ENCODE assay signal across 8 cellular contexts in the genomic region with DNA sequence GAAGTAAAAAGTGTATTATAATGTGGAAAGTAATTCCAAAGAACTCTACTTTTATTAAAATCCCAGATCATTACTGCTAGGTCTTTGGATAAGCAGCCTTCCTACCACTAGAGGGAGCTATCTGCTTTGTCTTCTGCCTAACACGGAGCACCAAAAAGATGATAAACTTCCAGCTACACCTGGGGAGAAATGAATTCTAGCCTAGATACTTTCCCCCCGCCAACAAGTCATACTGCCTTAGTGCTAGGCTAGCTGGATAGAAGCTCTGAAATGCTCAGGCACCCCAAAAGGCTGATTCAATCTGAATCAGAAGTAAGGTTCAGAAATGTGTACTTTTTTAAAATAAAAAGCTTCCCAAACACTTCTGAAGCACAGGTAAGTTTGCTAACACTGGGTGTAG. TPM values are rescaled to one million over a fixed set of nuclear protein-coding genes. Genes with fewer than 3 reads are reported as not detected.
DNase-seq lines count a peak whose midpoint lies in the region; ATAC-seq, FAIRE-seq and TF ChIP-seq lines count a peak whose summit lies in the region.

No MANE protein-coding gene starts in this region.

- no peak for TF ChIP-seq POLR2A in endothelial cell of umbilical vein (IDR thresholded peaks at IDR 0.05; ENCODE audit: low read depth, low read length)

- H4K20me1 ChIP-seq in GM23338 (replicated peaks; ENCODE audit: insufficient read depth): no peaks in the 10 kb centered on the region; the same call in 1 of the 2 replicates
- no peaks in the 10 kb centered on the region for H4K20me1 ChIP-seq in SU-DHL-6 (ENCODE audit: low read depth, low read length)
- no peaks in the 10 kb centered on the region for H4K20me1 ChIP-seq in endothelial cell of umbilical vein (replicated peaks; ENCODE audit: control insufficient read depth, extremely low read depth, insufficient read depth, low read length)

- H3K27me3 ChIP-seq in GM23338 (ENCODE audit: insufficient read depth) (no peaks in the 10 kb centered on the region), SU-DHL-6 (ENCODE audit: low read length) (no peaks in the 10 kb centered on the region), endothelial cell of umbilical vein (ENCODE audit: control insufficient read depth in 2 of 2, insufficient read depth in 2 of 2, low read length in 2 of 2) (no peaks in the 10 kb centered on the region)

- DNase-seq in activated T-cell treated with anti-CD3 and anti-CD28 coated beads, Interleukin-2, amount 50 U/mL, for 4 hours: no peak
- DNase-seq in activated T-cell treated with anti-CD3 and anti-CD28 coated beads, Interleukin-2, amount 50 U/mL, for 1 hour: no peak
- DNase-seq in GM23338 (ENCODE audit: low spot score): peak; percentile 89
- DNase-seq in NCI-H1048 (lab: John Stamatoyannopoulos, UW): peak; percentile 51
- peak; percentile 70 for DNase-seq in endothelial cell of umbilical vein (ENCODE audit: low read depth, low spot score)
- peak; percentile 75 for DNase-seq in middle frontal gyrus (ENCODE audit: extremely low spot score, low spot score)

- H2AFZ ChIP-seq in GM23338 (no peak overlapping the region), SU-DHL-6 (ENCODE audit: low read depth, low read length, severe bottlenecking) (no peak overlapping the region), endothelial cell of umbilical vein (ENCODE audit: low read depth, low read length) (no peak overlapping the region)

- ATAC-seq in activated T-cell treated with anti-CD3 and anti-CD28 coated beads, Interleukin-2, amount 50 U/mL, for 4 hours: peak; percentile 61 to 72
- ATAC-seq in GM23338 (peak; percentile 92), HG03108 (IDR thresholded peaks at IDR 0.05; ENCODE audit: unreplicated experiment) (no peak)

- peaks cover 38% of the 10 kb centered on the region for H3K4me1 Mint-ChIP-seq in activated T-cell treated with anti-CD3 and anti-CD28 coated beads, Interleukin-2, amount 50 U/mL, for 4 hours (ENCODE audit: low read depth)
- H3K4me1 Mint-ChIP-seq in GM23338: peaks cover 16% of the 10 kb centered on the region; the same call in 2 of the 3 replicates

- intact Hi-C loops in endothelial cell of umbilical vein (cut with micrococcal nuclease): loop anchor here (1.0 to 5.0 kb wide), 8 partner anchors 51 to 830 kb away; a partner anchor contains a TSS

- H3K4me1 ChIP-seq in GM23338 (ENCODE audit: insufficient read depth) (no peaks in the 10 kb centered on the region; the same call in 1 of the 2 replicates), endothelial cell of umbilical vein (ENCODE audit: control insufficient read depth, extremely low read depth, insufficient read depth, low read length) (peaks cover 10% of the 10 kb centered on the region)

- no peak overlapping the region for H3K4me3 Mint-ChIP-seq in activated T-cell treated with anti-CD3 and anti-CD28 coated beads, Interleukin-2, amount 50 U/mL, for 4 hours
- no peak overlapping the region for H3K4me3 Mint-ChIP-seq in GM23338

- FAIRE-seq in endothelial cell of umbilical vein (lab: Jason Lieb, UNC): peak; percentile 58

- H3K36me3 ChIP-seq in GM23338 (ENCODE audit: insufficient read depth) (no peaks in the 10 kb centered on the region), SU-DHL-6 (ENCODE audit: low read length) (peaks cover 11% of the 10 kb centered on the region; the same call in 1 of the 2 replicates), endothelial cell of umbilical vein (ENCODE audit: control insufficient read depth in 2 of 2, extremely low read depth in 1 of 2, insufficient read depth in 2 of 2, low read length in 2 of 2) (peaks cover 8 to 20% of the 10 kb centered on the region in 2 experiments)

- no peak overlapping the region for H3K27ac Mint-ChIP-seq in GM23338

- H3K4me3 ChIP-seq in GM23338 (no peak overlapping the region), SU-DHL-6 (ENCODE audit: insufficient read depth, low read length, poor library complexity, severe bottlenecking) (no peak overlapping the region), endothelial cell of umbilical vein (replicated peaks in 1 of 3; ENCODE audit: insufficient read depth in 1 of 3, low read depth in 1 of 3, low read length in 3 of 3) (no peak overlapping the region)

- H3F3A ChIP-seq in GM23338 (replicated peaks; ENCODE audit: low read depth) (no peaks in the 10 kb centered on the region), SU-DHL-6 (ENCODE audit: insufficient read depth) (peaks cover 5% of the 10 kb centered on the region; the same call in 1 of the 2 replicates)

- POLR2A ChIA-PET in endothelial cell of umbilical vein (lab: Charles Lee): interaction anchor here (1.3 kb wide), 1 partner anchor 22 kb away, joined by 3 read pairs; no protein-coding TSS in a partner anchor

- no peaks in the 10 kb centered on the region for H3K9me2 ChIP-seq in GM23338 (ENCODE audit: insufficient read depth)
- H3K9me2 ChIP-seq in SU-DHL-6 (replicated peaks; ENCODE audit: insufficient read depth, low read length): no peaks in the 10 kb centered on the region

- no TSS peak for BruUV-seq in endothelial cell of umbilical vein (replicated peaks; lab: Mats Ljungman, UMichigan)

- CTCF ChIA-PET in endothelial cell of umbilical vein (lab: Charles Lee): interaction anchor here (0.6 to 4.0 kb wide), 81 partner anchors 10 to 1234 kb away, joined by 3 to 164 read pairs (median 5); a partner anchor contains a TSS

- H3K4me2 ChIP-seq in GM23338 (no peak overlapping the region), SU-DHL-6 (ENCODE audit: low read depth, low read length, poor library complexity, severe bottlenecking) (no peak overlapping the region), endothelial cell of umbilical vein (ENCODE audit: insufficient read depth, low read length) (no peak overlapping the region)

- no peaks in the 10 kb centered on the region for H3K27me3 Mint-ChIP-seq in activated T-cell treated with anti-CD3 and anti-CD28 coated beads, Interleukin-2, amount 50 U/mL, for 4 hours (ENCODE audit: low read depth)
- no peaks in the 10 kb centered on the region for H3K27me3 Mint-ChIP-seq in GM23338 (ENCODE audit: insufficient read depth, low read depth, poor library complexity)

- H3K9me1 ChIP-seq in endothelial cell of umbilical vein (replicated peaks; ENCODE audit: control insufficient read depth, extremely low read depth, insufficient read depth, low read length): no peaks in the 10 kb centered on the region

- no peak overlapping the region for H3K27ac ChIP-seq in GM23338 (ENCODE audit: low read depth)
- H3K27ac ChIP-seq in SU-DHL-6 (ENCODE audit: low read depth, low read length): no peak overlapping the region
- H3K27ac ChIP-seq in endothelial cell of umbilical vein (ENCODE audit: insufficient read depth, low read depth, low read length): no peak overlapping the region

- no peaks in the 10 kb centered on the region for H3K9me3 ChIP-seq in SU-DHL-6 (ENCODE audit: insufficient read depth, low read length)
- no peaks in the 10 kb centered on the region for H3K9me3 ChIP-seq in endothelial cell of umbilical vein (replicated peaks; ENCODE audit: control insufficient read depth, insufficient read depth, low read length)

- H3K9ac ChIP-seq in SU-DHL-6 (ENCODE audit: low read length) (no peak overlapping the region), endothelial cell of umbilical vein (replicated peaks; ENCODE audit: extremely low read depth, insufficient read depth, low read length) (no peak overlapping the region)

- H3K36me3 Mint-ChIP-seq in activated T-cell treated with anti-CD3 and anti-CD28 coated beads, Interleukin-2, amount 50 U/mL, for 4 hours (ENCODE audit: insufficient read depth): peaks cover 27% of the 10 kb centered on the region
- H3K36me3 Mint-ChIP-seq in GM23338 (ENCODE audit: low read depth): peaks cover 25% of the 10 kb centered on the region; the same call in 2 of the 3 replicates

- no peaks in the 10 kb centered on the region for H3K9me3 Mint-ChIP-seq in activated T-cell treated with anti-CD3 and anti-CD28 coated beads, Interleukin-2, amount 50 U/mL, for 4 hours
- no peaks in the 10 kb centered on the region for H3K9me3 Mint-ChIP-seq in GM23338

- peak; percentile 87 to 88 for TF ChIP-seq CTCF in GM23338 (conservative IDR thresholded peaks at IDR 0.05; ENCODE audit: low read depth in 2 of 2)
- TF ChIP-seq CTCF in SU-DHL-6 (IDR thresholded peaks at IDR 0.05; ENCODE audit: insufficient read depth, low read length, poor library complexity, severe bottlenecking): peak; percentile 81
- TF ChIP-seq CTCF in endothelial cell of umbilical vein (IDR thresholded peaks at IDR 0.05; ENCODE audit: extremely low read depth in 1 of 2, insufficient read depth in 1 of 2, low read depth in 1 of 2, low read length in 2 of 2): peak; percentile 64 to 69

- dilution Hi-C loops in endothelial cell of umbilical vein (cut with MboI; ENCODE audit: extremely low pct_ligation_motif_present, low sequenced_read_pairs): no loop called here

- H3K79me2 ChIP-seq in GM23338 (replicated peaks; ENCODE audit: insufficient read depth): no peaks in the 10 kb centered on the region
- no peaks in the 10 kb centered on the region for H3K79me2 ChIP-seq in SU-DHL-6 (ENCODE audit: insufficient read depth, low read length)
- H3K79me2 ChIP-seq in endothelial cell of umbilical vein (ENCODE audit: control insufficient read depth, insufficient read depth, low read length): no peaks in the 10 kb centered on the region

RNA-seq across cellular contexts. Expression of a gene that starts 52.5 kb away (rescaled TPM):
- 100 to 1,000 TPM in 2 of 3 donors, 10 to 100 TPM in 1; 95.7 to 109 (median 101) TPM for total RNA-seq in activated T-cell treated with anti-CD3 and anti-CD28 coated beads, Interleukin-2, amount 50 U/mL, for 4 hours
- 37.1 and 43.5 TPM in 2 replicates for total RNA-seq in GM23338 (2014; rRNA removed; shearing (Covaris generic))
- polyA plus RNA-seq in GM23338 (2016; fragmentation: Nextera tagmentation; extraction: Ambion mirVana): 15.6 and 16.4 TPM in 2 replicates
- 59.7 and 62.3 TPM in 2 replicates for total RNA-seq in endothelial cell of umbilical vein
- 33.6 and 39.4 TPM in 2 replicates for polyA plus RNA-seq in endothelial cell of umbilical vein
- polyA plus RNA-seq in endothelial cell of umbilical vein (2011; cell fraction: cytosol; rRNA removed): 35.0 and 41.6 TPM in 2 replicates
- 47.0 and 50.4 TPM in 2 replicates for polyA plus RNA-seq in endothelial cell of umbilical vein (2011; cell fraction: nucleus; rRNA removed)
- 29.8 and 39.8 TPM in 2 replicates for polyA plus RNA-seq in endothelial cell of umbilical vein (2012)
- 73.4 and 80.2 TPM in 2 replicates for polyA minus RNA-seq in endothelial cell of umbilical vein
- polyA minus RNA-seq in endothelial cell of umbilical vein (2011; cell fraction: cytosol; rRNA and poly(A)+ RNA removed): 20.3 TPM
- 30.4 and 44.2 TPM in 2 replicates for polyA minus RNA-seq in endothelial cell of umbilical vein (2011; cell fraction: nucleus; rRNA and poly(A)+ RNA removed)

RNA-seq across cellular contexts. Expression of a gene that starts 57.1 kb away (rescaled TPM):
- total RNA-seq in activated T-cell treated with anti-CD3 and anti-CD28 coated beads, Interleukin-2, amount 50 U/mL, for 4 hours: under 1 TPM; 0.20 to 0.92 (median 0.37) TPM
- 0.38 TPM in 1 of 2 replicates, not detected in the other for total RNA-seq in GM23338 (2014; rRNA removed; shearing (Covaris generic))
- polyA plus RNA-seq in GM23338 (2016; fragmentation: Nextera tagmentation; extraction: Ambion mirVana) (0.28 and 0.53 TPM in 2 replicates), endothelial cell of umbilical vein (0.06 and 0.07 TPM in 2 replicates)
- 0.20 and 0.55 TPM in 2 replicates for total RNA-seq in endothelial cell of umbilical vein
- 0.03 TPM in 1 of 2 replicates, not detected in the other for polyA plus RNA-seq in endothelial cell of umbilical vein (2011; cell fraction: cytosol; rRNA removed)
- polyA plus RNA-seq in endothelial cell of umbilical vein (2011; cell fraction: nucleus; rRNA removed): 0.05 and 0.07 TPM in 2 replicates
- not detected in 2 replicates for polyA plus RNA-seq in endothelial cell of umbilical vein (2012)
- 0.22 and 0.74 TPM in 2 replicates for polyA minus RNA-seq in endothelial cell of umbilical vein
- not detected for polyA minus RNA-seq in endothelial cell of umbilical vein (2011; cell fraction: cytosol; rRNA and poly(A)+ RNA removed)
- polyA minus RNA-seq in endothelial cell of umbilical vein (2011; cell fraction: nucleus; rRNA and poly(A)+ RNA removed): 0.24 and 0.63 TPM in 2 replicates

Comparison
In these comparisons a context has a peak if more than half of its experiments do, and no peak if none do; other contexts are left out.
1. DNase-seq: peak in GM23338 (single experiment), NCI-H1048 (single experiment), endothelial cell of umbilical vein (single experiment) and middle frontal gyrus (single experiment); none in activated T-cell treated with anti-CD3 and anti-CD28 coated beads, Interleukin-2, amount 50 U/mL, for 4 hours (single experiment) and activated T-cell treated with anti-CD3 and anti-CD28 coated beads, Interleukin-2, amount 50 U/mL, for 1 hour (single experiment).
2. Peak in every context shown above with its lines, with median percentiles within 50 percentile points of each other: CTCF ChIP-seq.